ENCODE assay signal across 21 cellular contexts in genomic region chr7:88597941-88598425, GRCh38.
DNase-seq lines count a peak whose midpoint lies in the region; ATAC-seq and TF ChIP-seq lines count a peak whose summit lies in the region.
"Had no signal": no experiment of that assay in that cellular context is flagged by ENCODE, and none has a peak within 500 bp of the region (broad histone marks: within the 10 kb centered on the region; RNA-seq: fewer than 3 reads in every experiment).

No MANE protein-coding gene starts in this region.

- H3K4me2 ChIP-seq in neural progenitor cell = no peak overlapping the region
- H3K4me2 ChIP-seq: A549, BLaER1 had no signal

- H3K36me3 ChIP-seq in HAP-1 (replicated peaks) = no peaks in the 10 kb centered on the region
- no peaks in the 10 kb centered on the region for H3K36me3 ChIP-seq in neural progenitor cell
- H3K36me3 ChIP-seq: BE2C, BLaER1 had no signal

- no peak for TF ChIP-seq CTCF in neural progenitor cell (IDR thresholded peaks at IDR 0.05)
- TF ChIP-seq CTCF in coronary artery (IDR thresholded peaks at IDR 0.05) = no peak

- H3K4me3 Mint-ChIP-seq in neural progenitor cell = no peak overlapping the region
- H3K4me3 Mint-ChIP-seq: CD14-positive monocyte; CD4-positive, alpha-beta memory T cell; CD4-positive, CD25-positive, alpha-beta regulatory T cell; CD8-positive, alpha-beta memory T cell had no signal

- H3F3A ChIP-seq in neural progenitor cell (ENCODE audit: low read depth) = peaks cover 30% of the 10 kb centered on the region

- no peaks in the 10 kb centered on the region for H3K36me3 Mint-ChIP-seq in neural progenitor cell
- H3K36me3 Mint-ChIP-seq: CD14-positive monocyte; CD4-positive, alpha-beta memory T cell; CD4-positive, CD25-positive, alpha-beta regulatory T cell; CD8-positive, alpha-beta memory T cell had no signal

- DNase-seq in Ammon's horn (ENCODE audit: low spot score) = peak; percentile 27
- peak; percentile 79 to 97 for DNase-seq in HAP-1 (ENCODE audit: low spot score in 2 of 2)
- peak; percentile 57 for DNase-seq in NCI-H82 treated with DMSO at 0.1 percent for 48 hours (lab: John Stamatoyannopoulos, UW; ENCODE audit: unreplicated experiment)
- DNase-seq in neural progenitor cell (ENCODE audit: low spot score) = no peak
- DNase-seq in coronary artery (ENCODE audit: low spot score) = no peak
- DNase-seq in NCI-H2227 treated with DMSO at 0.1 percent for 48 hours (lab: John Stamatoyannopoulos, UW) = no peak
- DNase-seq: AML-193; BE2C; C1 segment of cervical spinal cord; CD4-positive, alpha-beta memory T cell; CD4-positive, CD25-positive, alpha-beta regulatory T cell; CD8-positive, alpha-beta memory T cell; COR-L47; DMS79 treated with DMSO at 0.1 percent for 48 hours; GF-D8 had no signal

- H3K27me3 Mint-ChIP-seq in neural progenitor cell (ENCODE audit: insufficient read depth, low read depth) = peaks cover 3% of the 10 kb centered on the region
- H3K27me3 Mint-ChIP-seq: CD4-positive, alpha-beta memory T cell; CD4-positive, CD25-positive, alpha-beta regulatory T cell; CD8-positive, alpha-beta memory T cell had no signal

- no peak overlapping the region for H3K9ac ChIP-seq in neural progenitor cell
- H3K9ac ChIP-seq: BLaER1 had no signal

- H3K27me3 ChIP-seq in HAP-1 (ENCODE audit: low read depth) = no peaks in the 10 kb centered on the region
- no peaks in the 10 kb centered on the region for H3K27me3 ChIP-seq in neural progenitor cell
- H3K27me3 ChIP-seq: BE2C, BLaER1 had no signal

- no peak for ATAC-seq in GM19455 (IDR thresholded peaks at IDR 0.05; ENCODE audit: unreplicated experiment)
- no peak for ATAC-seq in HG03159 (IDR thresholded peaks at IDR 0.05; ENCODE audit: unreplicated experiment)
- ATAC-seq: A549 had no signal

- H3K27ac Mint-ChIP-seq in neural progenitor cell = no peak overlapping the region
- H3K27ac Mint-ChIP-seq: CD4-positive, alpha-beta memory T cell; CD4-positive, CD25-positive, alpha-beta regulatory T cell had no signal

- H3K4me1 ChIP-seq in HAP-1 (peaks cover 14% of the 10 kb centered on the region), neural progenitor cell (peaks cover 43% of the 10 kb centered on the region)
- H3K4me1 ChIP-seq: A549, BE2C, BLaER1 had no signal

- H4K20me1 ChIP-seq in neural progenitor cell (ENCODE audit: low read depth) = no peaks in the 10 kb centered on the region
- H4K20me1 ChIP-seq: BLaER1 had no signal

- no peaks in the 10 kb centered on the region; the same call in 1 of the 2 replicates for H3K9me3 ChIP-seq in HAP-1
- H3K9me3 ChIP-seq in neural progenitor cell (ENCODE audit: low read depth) = peaks cover 5% of the 10 kb centered on the region
- H3K9me3 ChIP-seq: A549, BE2C, BLaER1 had no signal

- H3K9me3 Mint-ChIP-seq in neural progenitor cell = peaks cover 5% of the 10 kb centered on the region

- H3K79me2 ChIP-seq in neural progenitor cell (ENCODE audit: low read depth) = no peaks in the 10 kb centered on the region

- no peak overlapping the region for H2AFZ ChIP-seq in neural progenitor cell (replicated peaks)

- H3K4me3 ChIP-seq in HAP-1 = no peak overlapping the region
- no peak overlapping the region for H3K4me3 ChIP-seq in neural progenitor cell
- no peak overlapping the region for H3K4me3 ChIP-seq in coronary artery
- H3K4me3 ChIP-seq: A549, BLaER1 had no signal

- peaks cover 13% of the 10 kb centered on the region for H3K4me1 Mint-ChIP-seq in neural progenitor cell
- H3K4me1 Mint-ChIP-seq: CD14-positive monocyte; CD4-positive, alpha-beta memory T cell; CD4-positive, CD25-positive, alpha-beta regulatory T cell; CD8-positive, alpha-beta memory T cell had no signal

- in situ Hi-C loops in HAP-1 (cut with MboI; ENCODE audit: low sequenced_read_pairs) = no loop called here

- peak overlapping the region; percentile 82 for H3K27ac ChIP-seq in neural progenitor cell
- no peak overlapping the region for H3K27ac ChIP-seq in coronary artery
- H3K27ac ChIP-seq: 22Rv1, A549, BLaER1 had no signal

Comparison
In these comparisons a context has a peak if more than half of its experiments do, and no peak if none do; other contexts are left out.
1. DNase-seq: peak in Ammon's horn (single experiment), HAP-1 (2 of 2) and NCI-H82 treated with DMSO at 0.1 percent for 48 hours (single experiment); none in neural progenitor cell (single experiment), coronary artery (single experiment) and NCI-H2227 treated with DMSO at 0.1 percent for 48 hours (single experiment).